In the genomic region with DNA sequence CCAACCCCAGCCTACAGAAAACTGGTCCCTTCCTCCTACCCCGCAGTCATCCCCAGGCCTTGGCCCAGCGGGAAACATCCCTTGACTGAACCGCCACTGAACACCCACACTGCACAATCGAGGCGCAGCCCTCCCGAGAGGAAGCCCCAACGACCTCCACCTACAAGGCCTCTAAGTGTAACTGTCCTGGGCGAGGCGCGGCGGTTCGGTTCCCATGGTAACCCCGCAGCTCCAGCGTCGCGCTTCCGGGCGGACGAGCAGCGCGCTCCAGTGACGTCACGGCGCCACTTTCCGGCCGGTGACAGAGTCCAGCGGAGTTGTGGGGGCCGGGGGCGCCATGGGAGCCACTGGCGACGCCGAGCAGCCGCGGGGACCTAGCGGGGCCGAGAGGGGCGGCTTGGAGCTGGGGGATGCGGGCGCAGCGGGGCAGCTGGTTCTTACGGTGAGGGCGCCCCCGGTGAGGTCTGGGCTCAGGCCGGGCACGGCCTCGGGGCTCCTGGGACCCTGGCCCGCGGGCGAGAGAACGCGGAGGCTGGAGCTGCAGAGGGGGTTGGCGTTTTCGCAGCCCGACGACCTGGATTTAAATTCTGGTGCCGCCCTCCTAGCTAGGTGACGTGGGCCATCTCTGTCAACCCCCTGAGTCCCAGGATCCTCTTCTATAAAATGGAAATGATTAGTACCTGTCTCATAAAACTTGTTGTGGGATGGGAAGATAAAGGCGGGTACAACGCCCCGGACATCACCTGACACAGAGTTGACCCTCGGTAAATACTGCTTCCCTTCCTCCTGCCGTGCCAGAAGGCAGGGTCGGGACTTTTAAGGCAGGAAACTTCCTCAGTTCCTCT, we compare ENCODE assay signal across 8 cellular contexts. TPM values are rescaled to one million over a fixed set of nuclear protein-coding genes. Genes with fewer than 3 reads are reported as not detected.
A peak's percentile ranks its signal among the peaks of the same experiment; 100 is the strongest.
DNase-seq lines count a peak whose midpoint lies in the region; ATAC-seq and TF ChIP-seq lines count a peak whose summit lies in the region.

DNTTIP1 (plus strand) TSS at position 287 of the 845 bp plus-strand sequence; CDS start at position 338, 51 bp downstream.
WFDC3 (minus strand) TSS at position 216 of the 845 bp plus-strand sequence. CDS start 1,908 bp downstream, outside the sequence.

- no peak for TF ChIP-seq CTCF in heart left ventricle (IDR thresholded peaks at IDR 0.05)
- no peak for TF ChIP-seq CTCF in parathyroid adenoma (IDR thresholded peaks at IDR 0.05)
- TF ChIP-seq CTCF in tibial artery (IDR thresholded peaks at IDR 0.05), result no peak

- no peaks in the 10 kb centered on the region for H3K9me3 Mint-ChIP-seq in activated naive CD8-positive, alpha-beta T cell treated with anti-CD3 and anti-CD28 coated beads, Interleukin-2, amount 50 U/mL, for 24 hours

- peak within 1 kb of the TSS; percentile 77 for H3K9ac ChIP-seq in parathyroid adenoma

- H3K4me2 ChIP-seq in parathyroid adenoma (ENCODE audit: low read length), result peak within 1 kb of the TSS; percentile 96

- peaks cover 17% of the 10 kb centered on the region for H3K4me1 Mint-ChIP-seq in activated naive CD8-positive, alpha-beta T cell treated with anti-CD3 and anti-CD28 coated beads, Interleukin-2, amount 50 U/mL, for 24 hours

- H3K4me3 ChIP-seq in GM08714 (ENCODE audit: low read length), result peak within 1 kb of the TSS; percentile 86
- H3K4me3 ChIP-seq in heart left ventricle, result peak within 1 kb of the TSS; percentile 73 to 99 (median 88)
- H3K4me3 ChIP-seq in parathyroid adenoma (ENCODE audit: low read depth, low read length), result peak within 1 kb of the TSS; percentile 95
- H3K4me3 ChIP-seq in tibial artery, result peak within 1 kb of the TSS; percentile 73 to 88

- peak; percentile 93 for ATAC-seq in HG02571 (IDR thresholded peaks at IDR 0.05; ENCODE audit: unreplicated experiment)
- ATAC-seq in activated naive CD8-positive, alpha-beta T cell treated with anti-CD3 and anti-CD28 coated beads, Interleukin-2, amount 50 U/mL, for 24 hours, result peak; percentile 90
- peak; percentile 91 to 98 (median 96) for ATAC-seq in heart left ventricle

- H3K27me3 ChIP-seq in heart left ventricle (no peaks in the 10 kb centered on the region), parathyroid adenoma (ENCODE audit: control insufficient read depth, insufficient read depth, low read length) (no peaks in the 10 kb centered on the region), tibial artery (no peaks in the 10 kb centered on the region)

- DNase-seq in NCI-H1105 treated with DMSO at 0.1 percent for 48 hours (lab: John Stamatoyannopoulos, UW) (peak; percentile 86), SW 1271 (lab: John Stamatoyannopoulos, UW) (peak; percentile 69 to 84), heart left ventricle (peak; percentile 92 to 97 (median 95)), tibial artery (peak; percentile 87 to 95)
- peak; percentile 93 for DNase-seq in activated naive CD8-positive, alpha-beta T cell treated with anti-CD3 and anti-CD28 coated beads, Interleukin-2, amount 50 U/mL, for 24 hours

- peaks cover 0 to 36% (median 34%) of the 10 kb centered on the region in 9 donors for H3K36me3 ChIP-seq in heart left ventricle
- no peaks in the 10 kb centered on the region for H3K36me3 ChIP-seq in parathyroid adenoma (ENCODE audit: control insufficient read depth, insufficient read depth, low read length)
- peaks cover 29 to 33% (median 32%) of the 10 kb centered on the region in 3 donors for H3K36me3 ChIP-seq in tibial artery

- H2AFZ ChIP-seq in parathyroid adenoma, result peak within 1 kb of the TSS; percentile 93

- intact Hi-C loops in heart left ventricle (cut with DNase I), result loop anchor here in 2 of 10 donors (10.0 kb wide), 2 partner anchors 183 to 447 kb away; partner anchors contain the start of genes ZNF335 (in 2 of the 2) and SDC4 (in 1 of the 2)
- intact Hi-C loops in tibial artery (cut with DNase I; ENCODE audit: low total_unique reads), result loop anchor here (1.0 to 10.0 kb wide), 2 partner anchors 93 to 142 kb away; partner anchors contain the start of genes PCIF1, SPATA25 and ZSWIM1

- peaks cover 27% of the 10 kb centered on the region for H3K36me3 Mint-ChIP-seq in activated naive CD8-positive, alpha-beta T cell treated with anti-CD3 and anti-CD28 coated beads, Interleukin-2, amount 50 U/mL, for 24 hours (ENCODE audit: low read depth)

- H3K4me1 ChIP-seq in heart left ventricle, result peaks cover 0 to 24% (median 12%) of the 10 kb centered on the region in 12 donors
- H3K4me1 ChIP-seq in parathyroid adenoma, result peaks cover 6% of the 10 kb centered on the region
- H3K4me1 ChIP-seq in tibial artery, result peaks cover 0 to 22% (median 11%) of the 10 kb centered on the region in 4 donors

- no peaks in the 10 kb centered on the region for H3K79me2 ChIP-seq in parathyroid adenoma

- WGBS in heart left ventricle, 4 donors, result 0% methylated on average over 30 to 63 of the region's 63 CpGs

- peak within 1 kb of the TSS; percentile 96 for H3K27ac Mint-ChIP-seq in activated naive CD8-positive, alpha-beta T cell treated with anti-CD3 and anti-CD28 coated beads, Interleukin-2, amount 50 U/mL, for 24 hours

- no peaks in the 10 kb centered on the region for H3K27me3 Mint-ChIP-seq in activated naive CD8-positive, alpha-beta T cell treated with anti-CD3 and anti-CD28 coated beads, Interleukin-2, amount 50 U/mL, for 24 hours

- no peaks in the 10 kb centered on the region for H3K9me3 ChIP-seq in heart left ventricle
- no peaks in the 10 kb centered on the region for H3K9me3 ChIP-seq in parathyroid adenoma (ENCODE audit: control insufficient read depth, low read length)
- H3K9me3 ChIP-seq in tibial artery, result no peaks in the 10 kb centered on the region

- peak within 1 kb of the TSS; percentile 89 for H3K4me3 Mint-ChIP-seq in activated naive CD8-positive, alpha-beta T cell treated with anti-CD3 and anti-CD28 coated beads, Interleukin-2, amount 50 U/mL, for 24 hours

- H3K27ac ChIP-seq in heart left ventricle (peak within 1 kb of the TSS; percentile 70 to 97 (median 92)), parathyroid adenoma (peak within 1 kb of the TSS; percentile 72), tibial artery (peak within 1 kb of the TSS; percentile 83 to 93)

- peak in 1 of 2 donors; percentile 75 for TF ChIP-seq POLR2A in heart left ventricle (IDR thresholded peaks at IDR 0.05)

RNA-seq across cellular contexts. Expression of gene DNTTIP1, which starts in this region (rescaled TPM):
- total RNA-seq in heart left ventricle, result 10 to 100 TPM; 10.1 to 24.9 (median 21.3) TPM
- polyA plus RNA-seq in heart left ventricle, result 10 to 100 TPM; 25.0 to 31.5 TPM

RNA-seq across cellular contexts. Expression of gene WFDC3, which starts in this region (rescaled TPM):
- 1 to 10 TPM in 4 of 9 donors, under 1 TPM in 1, not detected in 4; 0.86 to 2.4 (median 1.4) TPM for total RNA-seq in heart left ventricle
- under 1 TPM in 1 of 2 donors, not detected in 1; 0.72 TPM for polyA plus RNA-seq in heart left ventricle

Comparison
In these comparisons a context has a peak if more than half of its experiments do, and no peak if none do; other contexts are left out.
1. Peak in every context shown above with its lines: DNase-seq, ATAC-seq, H3K4me3 ChIP-seq and H3K27ac ChIP-seq.